In genomic region chr16:22222006-22222405, GRCh38 we compare ENCODE assay signal across 18 cellular contexts. TPM values are rescaled to one million over a fixed set of nuclear protein-coding genes. Genes with fewer than 3 reads are reported as not detected.
DNase-seq lines count a peak whose midpoint lies in the region; ATAC-seq, FAIRE-seq and TF ChIP-seq lines count a peak whose summit lies in the region.
"Had no signal": no experiment of that assay in that cellular context is flagged by ENCODE, and none has a peak within 500 bp of the region (broad histone marks: within the 10 kb centered on the region; RNA-seq: fewer than 3 reads in every experiment).

No MANE protein-coding gene starts in this region.

- TF ChIP-seq POLR2A in K562 (conservative IDR thresholded peaks at IDR 0.05) = no peak

- POLR2A ChIA-PET in K562 (lab: Yijun Ruan, JAX) = interaction anchor here (1.0 to 2.9 kb wide), 2 partner anchors 10 to 11 kb away, joined by 3 to 9 read pairs; no protein-coding TSS in a partner anchor

- no peak for FAIRE-seq in K562 (lab: Jason Lieb, UNC)

- H3K79me2 ChIP-seq in K562 (ENCODE audit: control insufficient read depth, insufficient read depth, low read length) = peaks cover 60% of the 10 kb centered on the region

- peaks cover under 1% of the 10 kb centered on the region for H3K36me3 ChIP-seq in right atrium auricular region
- H3K36me3 ChIP-seq in K562 (ENCODE audit: control insufficient read depth, insufficient read depth, low read length) = peaks cover 42% of the 10 kb centered on the region; the same call in 2 of the 3 replicates
- H3K36me3 ChIP-seq in skeletal muscle tissue (ENCODE audit: control insufficient read depth in 3 of 3, insufficient read depth in 3 of 3, low read length in 3 of 3) = peaks cover 0 to 11% (median 0%) of the 10 kb centered on the region in 3 donors

- H3K4me3 ChIP-seq in right atrium auricular region (no peak overlapping the region), right cardiac atrium (ENCODE audit: low read length) (no peak overlapping the region), K562 (no peak overlapping the region), skeletal muscle tissue (ENCODE audit: low read length in 3 of 3) (no peak overlapping the region)
- H3K4me3 ChIP-seq: BLaER1 treated with 17β-estradiol and CSF1 and Interleukin-3, amounts not matched to agents 10 nM and 100 nM; GM23338 had no signal

- no peak overlapping the region for H2AFZ ChIP-seq in K562 (ENCODE audit: low read depth, low read length)
- H2AFZ ChIP-seq: GM23338 had no signal

- in situ Hi-C loops in K562 (cut with MboI) = no loop called here

- intact Hi-C loops in right cardiac atrium (cut with DNase I) (no loop called here), K562 (cut with micrococcal nuclease) (no loop called here)

- TF ChIP-seq CTCF in right atrium auricular region (IDR thresholded peaks at IDR 0.05) (no peak), K562 (IDR thresholded peaks at IDR 0.05 in 2 of 3, conservative IDR thresholded peaks at IDR 0.05 in 1 of 3; ENCODE audit: insufficient read depth in 2 of 3, low read depth in 1 of 3, low read length in 3 of 3) (no peak)

- CTCF ChIA-PET in K562 (lab: Yijun Ruan, JAX; ENCODE audit: low intra/inter-chr PET ratio) = no interaction called here

- no peak overlapping the region for H3K9ac ChIP-seq in K562 (ENCODE audit: insufficient read depth in 1 of 2, low read depth in 2 of 2, low read length in 2 of 2)
- H3K9ac ChIP-seq in skeletal muscle tissue (ENCODE audit: low read depth in 1 of 3, low read length in 3 of 3) = no peak overlapping the region
- H3K9ac ChIP-seq: BLaER1 treated with 17β-estradiol and CSF1 and Interleukin-3, amounts not matched to agents 10 nM and 100 nM had no signal

- no peaks in the 10 kb centered on the region for H3K9me1 ChIP-seq in K562 (ENCODE audit: control insufficient read depth, insufficient read depth, low read length)

- TF ChIP-seq EP300 in K562 (IDR thresholded peaks at IDR 0.05; ENCODE audit: low read length) = no peak

- no peak for DNase-seq in right atrium auricular region (ENCODE audit: low spot score)
- DNase-seq in right cardiac atrium = no peak
- no peak for DNase-seq in K562 (ENCODE audit: extremely low read depth in 1 of 4, low spot score in 3 of 4)
- DNase-seq in stimulated activated CD4-positive, alpha-beta T cell treated with anti-CD3 and anti-CD28 coated beads, Interleukin-4, amount 100 ng/mL, for 24 hours = no peak
- DNase-seq in GOT3 (lab: John Stamatoyannopoulos, UW) = no peak
- DNase-seq: 8988T; Calu3; CD8-positive, alpha-beta T cell; DMS79 treated with DMSO at 0.1 percent for 48 hours; GF-D8; H7 had no signal

- peak overlapping the region; percentile 85 to 94 for H3K27ac ChIP-seq in right atrium auricular region
- H3K27ac ChIP-seq in right cardiac atrium (ENCODE audit: low read length) = no peak overlapping the region
- no peak overlapping the region for H3K27ac ChIP-seq in K562 (ENCODE audit: extremely low read depth, low read depth, low read length)
- H3K27ac ChIP-seq in skeletal muscle tissue (ENCODE audit: low read depth, low read length) = peak overlapping the region; percentile 92
- H3K27ac ChIP-seq: BLaER1 treated with 17β-estradiol and CSF1 and Interleukin-3, amounts not matched to agents 10 nM and 100 nM had no signal

- TF ChIP-seq RAD21 in K562 (CRISPR knock-in tag; conservative IDR thresholded peaks at IDR 0.05 in 1 of 2, IDR thresholded peaks at IDR 0.05 in 1 of 2) = no peak

- H3K9me3 ChIP-seq in right atrium auricular region (no peaks in the 10 kb centered on the region), right cardiac atrium (ENCODE audit: control insufficient read depth, low read length) (no peaks in the 10 kb centered on the region), K562 (replicated peaks; ENCODE audit: control insufficient read depth, insufficient read depth, low read depth, low read length) (no peaks in the 10 kb centered on the region), skeletal muscle tissue (ENCODE audit: control insufficient read depth in 3 of 3, low read length in 3 of 3) (no peaks in the 10 kb centered on the region)
- H3K9me3 ChIP-seq: BLaER1 treated with 17β-estradiol and CSF1 and Interleukin-3, amounts not matched to agents 10 nM and 100 nM had no signal

- 98% methylated on average over 2 of the region's 2 CpGs for WGBS in right cardiac atrium
- 77% methylated on average over 1 of the region's 2 CpGs for WGBS in K562 (ENCODE audit: insufficient coverage, low coverage, missing lambda C conversion rate)

- H4K20me1 ChIP-seq in K562 (replicated peaks; ENCODE audit: control insufficient read depth, insufficient read depth, low read length) = no peaks in the 10 kb centered on the region

- BruUV-seq in K562 (replicated peaks; lab: Mats Ljungman, UMichigan) = no TSS peak

- H3K4me2 ChIP-seq in K562 (ENCODE audit: insufficient read depth, low read length) = no peak overlapping the region
- H3K4me2 ChIP-seq: GM23338 had no signal

- H3K27me3 ChIP-seq in right atrium auricular region (no peaks in the 10 kb centered on the region), right cardiac atrium (ENCODE audit: control insufficient read depth, insufficient read depth) (no peaks in the 10 kb centered on the region), K562 (ENCODE audit: control insufficient read depth in 2 of 2, insufficient read depth in 2 of 2, low read length in 2 of 2) (no peaks in the 10 kb centered on the region), skeletal muscle tissue (ENCODE audit: control insufficient read depth in 3 of 3, insufficient read depth in 3 of 3, low read length in 3 of 3) (no peaks in the 10 kb centered on the region)
- H3K27me3 ChIP-seq: BLaER1 treated with 17β-estradiol and CSF1 and Interleukin-3, amounts not matched to agents 10 nM and 100 nM had no signal

- H3K4me1 ChIP-seq in right atrium auricular region (peaks cover 0 to 44% of the 10 kb centered on the region in 2 donors), right cardiac atrium (ENCODE audit: control insufficient read depth, insufficient read depth, low read length) (peaks cover 11% of the 10 kb centered on the region), K562 (replicated peaks in 1 of 2; ENCODE audit: control insufficient read depth in 2 of 2, insufficient read depth in 2 of 2, low read length in 2 of 2) (peaks cover 14 to 19% of the 10 kb centered on the region in 2 experiments; a peak in 4 of 5 replicates), skeletal muscle tissue (ENCODE audit: control insufficient read depth in 3 of 3, insufficient read depth in 3 of 3, low read length in 3 of 3) (peaks cover 36 to 39% (median 39%) of the 10 kb centered on the region in 3 donors)

- ATAC-seq in right cardiac atrium (no peak), K562 (no peak), HG02678 (IDR thresholded peaks at IDR 0.05; ENCODE audit: unreplicated experiment) (no peak)
- ATAC-seq: CD8-positive, alpha-beta T cell; GM23338; HCT116 had no signal

TF ChIP-seq in K562, 482 proteins besides CTCF, POLR2A, EP300 and RAD21 (continues in another document):
- TF ChIP-seq RAD51 (IDR thresholded peaks at IDR 0.05; ENCODE audit: borderline replicate concordance, low read depth) = no peak
- TF ChIP-seq PTBP1 (IDR thresholded peaks at IDR 0.05; ENCODE audit: low read depth, low read length) = no peak
- peak; percentile 89 for TF ChIP-seq ZNF121 (CRISPR knock-in tag; conservative IDR thresholded peaks at IDR 0.05)
- TF ChIP-seq RBM25 (IDR thresholded peaks at IDR 0.05; ENCODE audit: low read depth, low read length, severe bottlenecking) = peak; percentile 67

RNA-seq across cellular contexts. Expression of gene EEF2K, which starts 15.9 kb away (rescaled TPM):
- total RNA-seq in right atrium auricular region (10 to 100 TPM; 12.9 to 18.9 TPM), right cardiac atrium (10 to 100 TPM; 28.1 to 38.3 (median 31.4) TPM), K562 (2014; rRNA removed) (13.1 and 14.8 TPM in 2 replicates), K562 (2014; rRNA removed; fragmentation: Illumina TruSeq; extraction: Trizol) (14.6 and 18.3 TPM in 2 replicates), K562 (2015; rRNA removed; fragmentation: Illumina TruSeq; extraction: Trizol) (12.1 and 12.9 TPM in 2 replicates), K562 (2021) (33.7 and 35.2 TPM in 2 replicates), skeletal muscle tissue (86.1 TPM)
- polyA plus RNA-seq in right cardiac atrium (15.0 TPM), K562 (2011; rRNA removed) (12.2 and 13.7 TPM in 2 replicates), K562 (2014; fragmentation: Illumina TruSeq; extraction: Trizol) (23.0 and 26.3 TPM in 2 replicates), K562 (2014; fragmentation: Nextera tagmentation; extraction: Ambion mirVana) (1 to 10 TPM; 3.0 to 3.4 TPM), K562 (2014; rRNA removed) (11.3 and 15.3 TPM in 2 replicates)
- 80.4 and 136 TPM in 2 replicates for total RNA-seq in K562 (2011; cell fraction: chromatin; rRNA removed; ENCODE audit: low replicate concordance)
- total RNA-seq in K562 (2011; cell fraction: nucleolus; rRNA removed) = 75.0 and 81.5 TPM in 2 replicates
- total RNA-seq in K562 (2011; cell fraction: nucleoplasm; rRNA removed) = 92.4 and 163 TPM in 2 replicates
- 20.2 and 20.3 TPM in 2 replicates for polyA plus RNA-seq in K562 (2011; cell fraction: cytosol; rRNA removed)
- polyA plus RNA-seq in K562 (2011; cell fraction: nucleus; rRNA removed) = 32.2 and 38.1 TPM in 2 replicates
- polyA plus RNA-seq in K562 (2012) = 10.6 and 18.8 TPM in 2 replicates
- polyA minus RNA-seq in K562 (2011; rRNA and poly(A)+ RNA removed) = 29.6 and 31.7 TPM in 2 replicates
- polyA minus RNA-seq in K562 (2011; cell fraction: cytosol; rRNA and poly(A)+ RNA removed) = 28.4 and 40.3 TPM in 2 replicates
- 12.3 and 15.8 TPM in 2 replicates for polyA minus RNA-seq in K562 (2011; cell fraction: nucleus; rRNA and poly(A)+ RNA removed)

RNA-seq across cellular contexts. Expression of gene SDR42E2, which starts 59.7 kb away (rescaled TPM):
- total RNA-seq in right atrium auricular region = not detected
- under 1 TPM in 1 of 4 donors, not detected in 3; 0.09 TPM for total RNA-seq in right cardiac atrium
- not detected for polyA plus RNA-seq in right cardiac atrium
- total RNA-seq in K562 (2011; cell fraction: chromatin; rRNA removed; ENCODE audit: low replicate concordance) = 0.28 TPM in 1 of 2 replicates, not detected in the other
- total RNA-seq in K562 (2011; cell fraction: nucleolus; rRNA removed) = 0.13 TPM in 1 of 2 replicates, not detected in the other
- total RNA-seq in K562 (2011; cell fraction: nucleoplasm; rRNA removed) = 0.22 and 0.53 TPM in 2 replicates
- total RNA-seq in K562 (2014; rRNA removed) = not detected in 2 replicates
- not detected in 2 replicates for total RNA-seq in K562 (2014; rRNA removed; fragmentation: Illumina TruSeq; extraction: Trizol)
- 0.07 TPM in 1 of 2 replicates, not detected in the other for total RNA-seq in K562 (2015; rRNA removed; fragmentation: Illumina TruSeq; extraction: Trizol)
- total RNA-seq in K562 (2021) = not detected in 2 replicates
- polyA plus RNA-seq in K562 (2011; rRNA removed) = 0.03 and 0.08 TPM in 2 replicates
- polyA plus RNA-seq in K562 (2011; cell fraction: cytosol; rRNA removed) = 0.03 TPM in 1 of 2 replicates, not detected in the other
- 0.06 and 0.09 TPM in 2 replicates for polyA plus RNA-seq in K562 (2011; cell fraction: nucleus; rRNA removed)
- polyA plus RNA-seq in K562 (2012) = 0.04 and 0.07 TPM in 2 replicates
- polyA plus RNA-seq in K562 (2014; fragmentation: Illumina TruSeq; extraction: Trizol) = 0.04 TPM in 1 of 2 replicates, not detected in the other
- under 1 TPM; 0.04 to 0.06 TPM for polyA plus RNA-seq in K562 (2014; fragmentation: Nextera tagmentation; extraction: Ambion mirVana)
- not detected in 2 replicates for polyA plus RNA-seq in K562 (2014; rRNA removed)
- not detected in 2 replicates for polyA minus RNA-seq in K562 (2011; rRNA and poly(A)+ RNA removed)
- polyA minus RNA-seq in K562 (2011; cell fraction: cytosol; rRNA and poly(A)+ RNA removed) = not detected in 2 replicates
- 0.22 and 0.27 TPM in 2 replicates for polyA minus RNA-seq in K562 (2011; cell fraction: nucleus; rRNA and poly(A)+ RNA removed)
- not detected for total RNA-seq in skeletal muscle tissue
- total RNA-seq: A673, Calu3, GM23338, H7 had no signal
- polyA plus RNA-seq: AG04450 had no signal

Comparison
In these comparisons a context has a peak if more than half of its experiments do, and no peak if none do; other contexts are left out.
1. H3K27ac ChIP-seq: peak in right atrium auricular region (2 of 2) and skeletal muscle tissue (single experiment); none in right cardiac atrium (single experiment) and K562 (single experiment).